41 cellular contexts compared by ENCODE assay signal in the genomic region with DNA sequence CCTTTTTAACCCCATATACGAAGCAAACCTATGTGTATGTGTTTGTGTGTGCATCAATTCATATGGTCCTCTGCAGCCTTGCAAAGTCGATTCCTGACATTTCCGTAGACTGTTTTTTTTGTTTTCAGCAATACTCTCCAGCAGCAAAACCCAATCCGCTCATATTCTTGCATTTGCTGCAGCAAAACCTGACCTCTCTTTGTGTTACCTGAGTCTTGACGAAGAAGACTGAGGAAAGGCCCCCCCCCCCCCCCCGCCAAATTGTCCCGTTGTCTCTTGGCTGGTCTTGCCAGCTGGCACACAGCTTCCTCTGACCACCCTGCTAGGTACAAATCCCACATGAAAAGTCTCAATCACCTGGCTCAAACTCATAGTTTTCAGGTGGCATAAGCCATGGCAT.
"Had no signal": no experiment of that assay in that cellular context is flagged by ENCODE, and none has a peak within 500 bp of the region (broad histone marks: within the 10 kb centered on the region; RNA-seq: fewer than 3 reads in every experiment).

No MANE protein-coding gene starts in this region.

- H3K27ac Mint-ChIP-seq: activated naive CD4-positive, alpha-beta T cell treated with anti-CD3 and anti-CD28 coated beads for 36 hours; activated naive CD4-positive, alpha-beta T cell treated with anti-CD3 and anti-CD28 coated beads, Interleukin-2, amount 10 ng/mL, durations not matched to agents 7 days and 5 days; activated naive CD4-positive, alpha-beta T cell treated with anti-CD3 and anti-CD28 coated beads, Interleukin-2, amount 50 U/mL, for 24 hours; activated naive CD4-positive, alpha-beta T cell treated with anti-CD3 and anti-CD28 coated beads, Interleukin-2, amount 50 U/mL, for 72 hours; activated naive CD8-positive, alpha-beta T cell; activated naive CD8-positive, alpha-beta T cell treated with anti-CD3 and anti-CD28 coated beads for 36 hours; activated naive CD8-positive, alpha-beta T cell treated with anti-CD3 and anti-CD28 coated beads, Interleukin-2, amount 10 ng/mL, durations not matched to agents 7 days and 5 days; activated naive CD8-positive, alpha-beta T cell treated with anti-CD3 and anti-CD28 coated beads, Interleukin-2, amount 50 U/mL, for 24 hours; activated T-cell treated with anti-CD3 and anti-CD28 coated beads, Interleukin-2, amount 50 U/mL, for 24 hours; activated T-cell treated with anti-CD3 and anti-CD28 coated beads, Interleukin-2, amount 50 U/mL, for 72 hours; activated T-helper 1 cell treated with anti-CD3 and anti-CD28 coated beads, Interleukin-12 subunit alpha, Interleukin-12 subunit beta, Interleukin-2, Interleukin-4 antibody, amounts not matched to agents 30 ng/mL and 10 ng/mL and 1 ng/mL, durations not matched to agents 14 hours and 24 hours and 36 hours; activated T-helper 17 cell treated with anti-CD3 and anti-CD28 coated beads, Interleukin-2, amount 50 U/mL, for 72 hours; activated T-helper 2 cell treated with anti-CD3 and anti-CD28 coated beads, Interferon-gamma antibody, Interleukin-2, Interleukin-4, amounts not matched to agents 10 μg/mL and 5 μg/mL and 100 μg/mL, durations not matched to agents 14 hours and 24 hours and 36 hours had no signal

- H3K4me1 Mint-ChIP-seq: activated naive CD4-positive, alpha-beta T cell treated with anti-CD3 and anti-CD28 coated beads, Interleukin-2, amount 10 ng/mL, durations not matched to agents 7 days and 5 days; activated naive CD4-positive, alpha-beta T cell treated with anti-CD3 and anti-CD28 coated beads, Interleukin-2, amount 50 U/mL, for 24 hours; activated naive CD8-positive, alpha-beta T cell treated with anti-CD3 and anti-CD28 coated beads for 36 hours; activated naive CD8-positive, alpha-beta T cell treated with anti-CD3 and anti-CD28 coated beads, Interleukin-2, amount 10 ng/mL, durations not matched to agents 7 days and 5 days; activated naive CD8-positive, alpha-beta T cell treated with anti-CD3 and anti-CD28 coated beads, Interleukin-2, amount 50 U/mL, for 24 hours; activated T-helper 17 cell treated with anti-CD3 and anti-CD28 coated beads, Interleukin-2, amount 50 U/mL, for 72 hours; central memory CD8-positive, alpha-beta T cell had no signal

- H3K27ac ChIP-seq: adrenal gland, ascending aorta, body of pancreas, brain microvascular endothelial cell, breast epithelium, cardiac muscle cell had no signal

- H3K9me3 Mint-ChIP-seq: activated naive CD4-positive, alpha-beta T cell treated with anti-CD3 and anti-CD28 coated beads for 36 hours; activated naive CD4-positive, alpha-beta T cell treated with anti-CD3 and anti-CD28 coated beads, Interleukin-2, amount 10 ng/mL, durations not matched to agents 7 days and 5 days; activated naive CD4-positive, alpha-beta T cell treated with anti-CD3 and anti-CD28 coated beads, Interleukin-2, amount 50 U/mL, for 24 hours; activated naive CD4-positive, alpha-beta T cell treated with anti-CD3 and anti-CD28 coated beads, Interleukin-2, amount 50 U/mL, for 72 hours; activated naive CD8-positive, alpha-beta T cell treated with anti-CD3 and anti-CD28 coated beads for 36 hours; activated naive CD8-positive, alpha-beta T cell treated with anti-CD3 and anti-CD28 coated beads, Interleukin-2, amount 10 ng/mL, durations not matched to agents 7 days and 5 days; activated naive CD8-positive, alpha-beta T cell treated with anti-CD3 and anti-CD28 coated beads, Interleukin-2, amount 50 U/mL, for 24 hours; activated T-cell treated with anti-CD3 and anti-CD28 coated beads, Interleukin-2, amount 50 U/mL, for 24 hours; activated T-cell treated with anti-CD3 and anti-CD28 coated beads, Interleukin-2, amount 50 U/mL, for 4 hours; activated T-cell treated with anti-CD3 and anti-CD28 coated beads, Interleukin-2, amount 50 U/mL, for 72 hours; activated T-helper 1 cell treated with anti-CD3 and anti-CD28 coated beads, Interleukin-12 subunit alpha, Interleukin-12 subunit beta, Interleukin-2, Interleukin-4 antibody, amounts not matched to agents 30 ng/mL and 10 ng/mL and 1 ng/mL, durations not matched to agents 14 hours and 24 hours and 36 hours; activated T-helper 17 cell treated with anti-CD3 and anti-CD28 coated beads, Interleukin-2, amount 50 U/mL, for 72 hours; activated T-helper 2 cell treated with anti-CD3 and anti-CD28 coated beads, Interferon-gamma antibody, Interleukin-2, Interleukin-4, amounts not matched to agents 10 μg/mL and 5 μg/mL and 100 μg/mL, durations not matched to agents 14 hours and 24 hours and 36 hours; brain; central memory CD8-positive, alpha-beta T cell had no signal

- H3K4me3 ChIP-seq: adrenal gland, ascending aorta, body of pancreas, breast epithelium, cardiac muscle cell had no signal

- H3K36me3 Mint-ChIP-seq: activated naive CD4-positive, alpha-beta T cell treated with anti-CD3 and anti-CD28 coated beads, Interleukin-2, amount 10 ng/mL, durations not matched to agents 7 days and 5 days; activated naive CD4-positive, alpha-beta T cell treated with anti-CD3 and anti-CD28 coated beads, Interleukin-2, amount 50 U/mL, for 24 hours; activated naive CD4-positive, alpha-beta T cell treated with anti-CD3 and anti-CD28 coated beads, Interleukin-2, amount 50 U/mL, for 72 hours; activated naive CD8-positive, alpha-beta T cell treated with anti-CD3 and anti-CD28 coated beads for 36 hours; activated naive CD8-positive, alpha-beta T cell treated with anti-CD3 and anti-CD28 coated beads, Interleukin-2, amount 10 ng/mL, durations not matched to agents 7 days and 5 days; brain had no signal

- H3K36me3 ChIP-seq: adrenal gland, ascending aorta, brain microvascular endothelial cell, breast epithelium, cardiac muscle cell had no signal

- H3K9me3 ChIP-seq: adrenal gland, ascending aorta, body of pancreas, breast epithelium had no signal

- H3K4me1 ChIP-seq: adrenal gland, ascending aorta, body of pancreas, breast epithelium had no signal

- ATAC-seq: activated naive CD4-positive, alpha-beta T cell treated with anti-CD3 and anti-CD28 coated beads, Interleukin-2, amount 50 U/mL, for 72 hours; activated naive CD8-positive, alpha-beta T cell treated with anti-CD3 and anti-CD28 coated beads, Interleukin-2, amount 50 U/mL, for 24 hours; activated T-cell treated with anti-CD3 and anti-CD28 coated beads, Interleukin-2, amount 50 U/mL, for 4 hours; activated T-cell treated with anti-CD3 and anti-CD28 coated beads, Interleukin-2, amount 50 U/mL, for 72 hours; activated T-helper 17 cell treated with anti-CD3 and anti-CD28 coated beads, Interleukin-2, amount 50 U/mL, for 72 hours; body of pancreas had no signal

- H3K27me3 Mint-ChIP-seq: activated naive CD4-positive, alpha-beta T cell treated with anti-CD3 and anti-CD28 coated beads, Interleukin-2, amount 10 ng/mL, durations not matched to agents 7 days and 5 days; activated naive CD4-positive, alpha-beta T cell treated with anti-CD3 and anti-CD28 coated beads, Interleukin-2, amount 50 U/mL, for 24 hours; activated naive CD8-positive, alpha-beta T cell; activated naive CD8-positive, alpha-beta T cell treated with anti-CD3 and anti-CD28 coated beads for 36 hours; activated naive CD8-positive, alpha-beta T cell treated with anti-CD3 and anti-CD28 coated beads, Interleukin-2, amount 10 ng/mL, durations not matched to agents 7 days and 5 days; activated naive CD8-positive, alpha-beta T cell treated with anti-CD3 and anti-CD28 coated beads, Interleukin-2, amount 50 U/mL, for 24 hours; activated T-cell treated with anti-CD3 and anti-CD28 coated beads, Interleukin-2, amount 50 U/mL, for 24 hours; activated T-helper 17 cell treated with anti-CD3 and anti-CD28 coated beads, Interleukin-2, amount 50 U/mL, for 72 hours; central memory CD8-positive, alpha-beta T cell had no signal

- H3K4me3 Mint-ChIP-seq: activated naive CD4-positive, alpha-beta T cell treated with anti-CD3 and anti-CD28 coated beads for 36 hours; activated naive CD4-positive, alpha-beta T cell treated with anti-CD3 and anti-CD28 coated beads, Interleukin-2, amount 10 ng/mL, durations not matched to agents 7 days and 5 days; activated naive CD4-positive, alpha-beta T cell treated with anti-CD3 and anti-CD28 coated beads, Interleukin-2, amount 50 U/mL, for 24 hours; activated naive CD8-positive, alpha-beta T cell; activated naive CD8-positive, alpha-beta T cell treated with anti-CD3 and anti-CD28 coated beads for 36 hours; activated naive CD8-positive, alpha-beta T cell treated with anti-CD3 and anti-CD28 coated beads, Interleukin-2, amount 10 ng/mL, durations not matched to agents 7 days and 5 days; activated naive CD8-positive, alpha-beta T cell treated with anti-CD3 and anti-CD28 coated beads, Interleukin-2, amount 50 U/mL, for 24 hours; activated T-cell treated with anti-CD3 and anti-CD28 coated beads, Interleukin-2, amount 50 U/mL, for 24 hours; activated T-cell treated with anti-CD3 and anti-CD28 coated beads, Interleukin-2, amount 50 U/mL, for 4 hours; activated T-cell treated with anti-CD3 and anti-CD28 coated beads, Interleukin-2, amount 50 U/mL, for 72 hours; activated T-helper 1 cell treated with anti-CD3 and anti-CD28 coated beads, Interleukin-12 subunit alpha, Interleukin-12 subunit beta, Interleukin-2, Interleukin-4 antibody, amounts not matched to agents 30 ng/mL and 10 ng/mL and 1 ng/mL, durations not matched to agents 14 hours and 24 hours and 36 hours; activated T-helper 17 cell treated with anti-CD3 and anti-CD28 coated beads, Interleukin-2, amount 50 U/mL, for 72 hours; brain; central memory CD8-positive, alpha-beta T cell had no signal

- H3K27me3 ChIP-seq: adrenal gland, ascending aorta, body of pancreas, brain microvascular endothelial cell, breast epithelium, cardiac muscle cell had no signal

- FAIRE-seq: astrocyte, bronchial epithelial cell had no signal

- DNase-seq: activated effector memory CD4-positive, alpha-beta T cell treated with anti-CD3 and anti-CD28 coated beads, Interleukin-2, amount 50 U/mL, for 16 hours; activated effector memory CD4-positive, alpha-beta T cell treated with Interleukin-2 at 50 U/mL for 16 hours; activated gamma-delta T cell; activated gamma-delta T cell treated with Interleukin-2 at 50 U/mL for 16 hours; activated naive CD4-positive, alpha-beta T cell; activated naive CD4-positive, alpha-beta T cell treated with anti-CD3 and anti-CD28 coated beads for 36 hours; activated naive CD4-positive, alpha-beta T cell treated with anti-CD3 and anti-CD28 coated beads, Interleukin-2, amount 10 ng/mL, durations not matched to agents 7 days and 5 days; activated naive CD4-positive, alpha-beta T cell treated with anti-CD3 and anti-CD28 coated beads, Interleukin-2, amount 50 U/mL, for 16 hours; activated naive CD4-positive, alpha-beta T cell treated with Interleukin-2 at 50 U/mL for 16 hours; activated naive CD8-positive, alpha-beta T cell treated with anti-CD3 and anti-CD28 coated beads for 36 hours; activated naive CD8-positive, alpha-beta T cell treated with anti-CD3 and anti-CD28 coated beads, Interleukin-2, amount 10 ng/mL, durations not matched to agents 7 days and 5 days; activated naive CD8-positive, alpha-beta T cell treated with anti-CD3 and anti-CD28 coated beads, Interleukin-2, amount 50 U/mL, for 24 hours; activated T-cell treated with anti-CD3 and anti-CD28 coated beads for 4 hours; activated T-cell treated with anti-CD3 and anti-CD28 coated beads, Interleukin-2, amount 50 U/mL, for 1 hour; activated T-cell treated with anti-CD3 and anti-CD28 coated beads, Interleukin-2, amount 50 U/mL, for 24 hours; activated T-cell treated with anti-CD3 and anti-CD28 coated beads, Interleukin-2, amount 50 U/mL, for 4 hours; activated T-cell treated with anti-CD3 and anti-CD28 coated beads, Interleukin-2, amount 50 U/mL, for 48 hours; activated T-cell treated with anti-CD3 and anti-CD28 coated beads, Interleukin-2, amount 50 U/mL, for 72 hours; adrenal gland; amniotic stem cell; amygdala; anterior cingulate cortex; aorta; body of pancreas; brain microvascular endothelial cell; caudate nucleus; central memory CD4-positive, alpha-beta T cell; cerebellar nuclear complex had no signal
